ENCODE assay signal across 9 cellular contexts in genomic region chr17:42460371-42460770, GRCh38. TPM values are rescaled to one million over a fixed set of nuclear protein-coding genes. Genes with fewer than 3 reads are reported as not detected.
DNase-seq lines count a peak whose midpoint lies in the region; ATAC-seq, FAIRE-seq and TF ChIP-seq lines count a peak whose summit lies in the region.
"Had no signal": no experiment of that assay in that cellular context is flagged by ENCODE, and none has a peak within 500 bp of the region (broad histone marks: within the 10 kb centered on the region; RNA-seq: fewer than 3 reads in every experiment).

No MANE protein-coding gene starts in this region.

- TF ChIP-seq CTCF in heart right ventricle (IDR thresholded peaks at IDR 0.05): no peak
- no peak for TF ChIP-seq CTCF in astrocyte of the spinal cord (IDR thresholded peaks at IDR 0.05; ENCODE audit: low read depth, low read length)
- no peak for TF ChIP-seq CTCF in type B pancreatic cell (conservative IDR thresholded peaks at IDR 0.05)

- CTCF ChIA-PET in activated CD8-positive, alpha-beta T cell treated with anti-CD3 and anti-CD28 coated beads, Interleukin-2, amount 10 ng/mL, durations not matched to agents 7 days and 5 days (lab: Charles Lee): interaction anchor here (0.6 to 2.6 kb wide), 3 partner anchors 19 to 58 kb away, joined by 3 to 8 read pairs (median 6); no protein-coding TSS in a partner anchor

- peak overlapping the region in 8 of 10 donors; percentile 67 to 87 (median 78) for H3K4me3 ChIP-seq in heart right ventricle
- peak overlapping the region; percentile 82 for H3K4me3 ChIP-seq in astrocyte of the spinal cord (ENCODE audit: low read depth, low read length)
- H3K4me3 ChIP-seq in mononuclear cell (ENCODE audit: low read length): peak overlapping the region; percentile 68

- POLR2A ChIA-PET in activated CD8-positive, alpha-beta T cell treated with anti-CD3 and anti-CD28 coated beads, Interleukin-2, amount 10 ng/mL, durations not matched to agents 7 days and 5 days (lab: Charles Lee): interaction anchor here (0.5 kb wide), 1 partner anchor 21 kb away, joined by 3 read pairs; no protein-coding TSS in a partner anchor

- peaks cover 7% of the 10 kb centered on the region for H3K36me3 Mint-ChIP-seq in type B pancreatic cell
- H3K36me3 Mint-ChIP-seq in activated CD8-positive, alpha-beta T cell treated with anti-CD3 and anti-CD28 coated beads, Interleukin-2, amount 10 ng/mL, durations not matched to agents 7 days and 5 days (ENCODE audit: low read depth): no peaks in the 10 kb centered on the region

- FAIRE-seq in urothelium cell line (lab: Jason Lieb, UNC): no peak

- in situ Hi-C loops in astrocyte of the spinal cord (cut with HindIII; ENCODE audit: low sequenced_read_pairs): no loop called here

- ATAC-seq in heart right ventricle (no peak), left ventricle myocardium superior (no peak)
- no peak for ATAC-seq in activated CD8-positive, alpha-beta T cell treated with anti-CD3 and anti-CD28 coated beads, Interleukin-2, amount 10 ng/mL, durations not matched to agents 7 days and 5 days

- peaks cover 0 to 50% (median 12%) of the 10 kb centered on the region in 9 donors for H3K36me3 ChIP-seq in heart right ventricle

- H3K4me1 ChIP-seq in heart right ventricle (peaks cover 2 to 59% (median 34%) of the 10 kb centered on the region in 9 donors), mononuclear cell (ENCODE audit: insufficient read depth, low read length) (peaks cover 54% of the 10 kb centered on the region)

- H3K9me3 Mint-ChIP-seq in type B pancreatic cell: no peaks in the 10 kb centered on the region
- H3K9me3 Mint-ChIP-seq in activated CD8-positive, alpha-beta T cell treated with anti-CD3 and anti-CD28 coated beads, Interleukin-2, amount 10 ng/mL, durations not matched to agents 7 days and 5 days (ENCODE audit: insufficient read depth): no peaks in the 10 kb centered on the region

- peak overlapping the region; percentile 96 for H3K4me3 Mint-ChIP-seq in type B pancreatic cell
- no peak overlapping the region for H3K4me3 Mint-ChIP-seq in activated CD8-positive, alpha-beta T cell treated with anti-CD3 and anti-CD28 coated beads, Interleukin-2, amount 10 ng/mL, durations not matched to agents 7 days and 5 days

- no peak for DNase-seq in heart right ventricle
- DNase-seq in left ventricle myocardium superior: no peak
- no peak for DNase-seq in astrocyte of the spinal cord (ENCODE audit: low read depth, low spot score)
- no peak for DNase-seq in type B pancreatic cell (ENCODE audit: extremely low spot score, unreplicated experiment)
- no peak for DNase-seq in NCI-H2081 treated with DMSO at 0.1 percent for 48 hours (lab: John Stamatoyannopoulos, UW)
- DNase-seq in urothelium cell line (ENCODE audit: low spot score): no peak
- no peak for DNase-seq in activated CD8-positive, alpha-beta T cell treated with anti-CD3 and anti-CD28 coated beads, Interleukin-2, amount 10 ng/mL, durations not matched to agents 7 days and 5 days
- DNase-seq: SHP77 had no signal

- H3K27ac Mint-ChIP-seq in type B pancreatic cell: peak overlapping the region; percentile 98
- H3K27ac Mint-ChIP-seq in activated CD8-positive, alpha-beta T cell treated with anti-CD3 and anti-CD28 coated beads, Interleukin-2, amount 10 ng/mL, durations not matched to agents 7 days and 5 days: no peak overlapping the region

- no peaks in the 10 kb centered on the region for H3K27me3 Mint-ChIP-seq in type B pancreatic cell
- H3K27me3 Mint-ChIP-seq in activated CD8-positive, alpha-beta T cell treated with anti-CD3 and anti-CD28 coated beads, Interleukin-2, amount 10 ng/mL, durations not matched to agents 7 days and 5 days (ENCODE audit: low read depth): peaks cover 14% of the 10 kb centered on the region

- H3K27me3 ChIP-seq in heart right ventricle (no peaks in the 10 kb centered on the region), mononuclear cell (ENCODE audit: insufficient read depth, low read length) (no peaks in the 10 kb centered on the region)

- H3K27ac ChIP-seq in heart right ventricle: peak overlapping the region in 7 of 10 donors; percentile 24 to 96 (median 93)

- H3K4me1 Mint-ChIP-seq in type B pancreatic cell (ENCODE audit: unreplicated experiment): peaks cover 43% of the 10 kb centered on the region
- H3K4me1 Mint-ChIP-seq in activated CD8-positive, alpha-beta T cell treated with anti-CD3 and anti-CD28 coated beads, Interleukin-2, amount 10 ng/mL, durations not matched to agents 7 days and 5 days (ENCODE audit: low read depth): peaks cover 41% of the 10 kb centered on the region

- H3K9me3 ChIP-seq in heart right ventricle (no peaks in the 10 kb centered on the region), mononuclear cell (ENCODE audit: low read depth, low read length) (no peaks in the 10 kb centered on the region)

- 82 to 90% methylated on average over 1 of the region's 1 CpG for WGBS in heart right ventricle, 2 donors

- intact Hi-C loops in heart right ventricle (cut with DNase I): loop anchor here in 2 of 10 donors (5.0 kb wide), 3 partner anchors 33 to 138 kb away; partner anchors contain the start of gene CAVIN1 (in 1 of the 2)
- intact Hi-C loops in left ventricle myocardium superior (cut with micrococcal nuclease): loop anchor here (10.0 kb wide), 1 partner anchor 136 kb away; no protein-coding TSS in a partner anchor

RNA-seq across cellular contexts. Expression of gene ATP6V0A1, which starts 1.7 kb away (rescaled TPM):
- total RNA-seq in heart right ventricle (10 to 100 TPM; 28.1 to 48.5 (median 32.6) TPM), left ventricle myocardium superior (33.2 TPM), mononuclear cell (38.4 TPM), type B pancreatic cell (ENCODE audit: low replicate concordance) (65.5 and 69.4 TPM in 2 replicates)
- 10 to 100 TPM; 35.2 to 35.6 TPM for polyA plus RNA-seq in heart right ventricle
- total RNA-seq in activated CD8-positive, alpha-beta T cell treated with anti-CD3 and anti-CD28 coated beads, Interleukin-2, amount 10 ng/mL, durations not matched to agents 7 days and 5 days: 1 to 10 TPM; 2.1 to 2.2 TPM

RNA-seq across cellular contexts. Expression of gene CAVIN1, which starts 37.3 kb away (rescaled TPM):
- 100 to 1,000 TPM; 176 to 300 (median 241) TPM for total RNA-seq in heart right ventricle
- polyA plus RNA-seq in heart right ventricle: 100 to 1,000 TPM; 131 to 198 TPM
- total RNA-seq in left ventricle myocardium superior: 216 TPM
- total RNA-seq in mononuclear cell: 0.21 TPM
- 21.9 and 49.0 TPM in 2 replicates for total RNA-seq in type B pancreatic cell (ENCODE audit: low replicate concordance)
- 1 to 10 TPM; 1.7 to 2.0 TPM for total RNA-seq in activated CD8-positive, alpha-beta T cell treated with anti-CD3 and anti-CD28 coated beads, Interleukin-2, amount 10 ng/mL, durations not matched to agents 7 days and 5 days

Comparison
In these comparisons a context has a peak if more than half of its experiments do, and no peak if none do; other contexts are left out.
1. RNA of gene ATP6V0A1, which starts 1.7 kb away (total RNA-seq): 65.5 to 69.4 TPM in type B pancreatic cell, 38.4 TPM in mononuclear cell (single experiment), 28.1 to 48.5 TPM in heart right ventricle and 33.2 TPM in left ventricle myocardium superior (single experiment); 2.1 to 2.2 TPM in activated CD8-positive, alpha-beta T cell treated with anti-CD3 and anti-CD28 coated beads, Interleukin-2, amount 10 ng/mL, durations not matched to agents 7 days and 5 days; every median in the first group is over 4 times any median in the second.
2. Peak in every context shown above with its lines, with median percentiles within 50 percentile points of each other: H3K4me3 ChIP-seq.